ENCODE assay signal across 1 cellular context in genomic region chr10:123117644-123118409, GRCh38.
A peak's percentile ranks its signal among the peaks of the same experiment; 100 is the strongest.
TF ChIP-seq lines count a peak whose summit lies in the region.

No MANE protein-coding gene starts in this region.

TF ChIP-seq in WTC11, 78 proteins besides CTCF, POLR2A, EP300 and RAD21 (continued from another document):
- TF ChIP-seq, protein P1, sequence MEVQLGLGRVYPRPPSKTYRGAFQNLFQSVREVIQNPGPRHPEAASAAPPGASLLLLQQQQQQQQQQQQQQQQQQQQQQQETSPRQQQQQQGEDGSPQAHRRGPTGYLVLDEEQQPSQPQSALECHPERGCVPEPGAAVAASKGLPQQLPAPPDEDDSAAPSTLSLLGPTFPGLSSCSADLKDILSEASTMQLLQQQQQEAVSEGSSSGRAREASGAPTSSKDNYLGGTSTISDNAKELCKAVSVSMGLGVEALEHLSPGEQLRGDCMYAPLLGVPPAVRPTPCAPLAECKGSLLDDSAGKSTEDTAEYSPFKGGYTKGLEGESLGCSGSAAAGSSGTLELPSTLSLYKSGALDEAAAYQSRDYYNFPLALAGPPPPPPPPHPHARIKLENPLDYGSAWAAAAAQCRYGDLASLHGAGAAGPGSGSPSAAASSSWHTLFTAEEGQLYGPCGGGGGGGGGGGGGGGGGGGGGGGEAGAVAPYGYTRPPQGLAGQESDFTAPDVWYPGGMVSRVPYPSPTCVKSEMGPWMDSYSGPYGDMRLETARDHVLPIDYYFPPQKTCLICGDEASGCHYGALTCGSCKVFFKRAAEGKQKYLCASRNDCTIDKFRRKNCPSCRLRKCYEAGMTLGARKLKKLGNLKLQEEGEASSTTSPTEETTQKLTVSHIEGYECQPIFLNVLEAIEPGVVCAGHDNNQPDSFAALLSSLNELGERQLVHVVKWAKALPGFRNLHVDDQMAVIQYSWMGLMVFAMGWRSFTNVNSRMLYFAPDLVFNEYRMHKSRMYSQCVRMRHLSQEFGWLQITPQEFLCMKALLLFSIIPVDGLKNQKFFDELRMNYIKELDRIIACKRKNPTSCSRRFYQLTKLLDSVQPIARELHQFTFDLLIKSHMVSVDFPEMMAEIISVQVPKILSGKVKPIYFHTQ (CRISPR knock-in tag; IDR thresholded peaks at IDR 0.05) = no peak
- TF ChIP-seq ZNF121 (CRISPR knock-in tag; IDR thresholded peaks at IDR 0.05) (no peak), ZNF423 (CRISPR knock-in tag; IDR thresholded peaks at IDR 0.05) (peak; percentile 66; the same call in 1 of the 2 replicates), ETV6 (CRISPR knock-in tag; IDR thresholded peaks at IDR 0.05) (0 out of 2 replicates have a peak, but pooled peaks have one; percentile 21), ATF1 (CRISPR knock-in tag; IDR thresholded peaks at IDR 0.05) (no peak), RELA (CRISPR knock-in tag; IDR thresholded peaks at IDR 0.05; ENCODE audit: borderline replicate concordance) (no peak), FOXP1 (CRISPR knock-in tag; IDR thresholded peaks at IDR 0.05; ENCODE audit: borderline replicate concordance) (peak; percentile 38; the same call in 1 of the 2 replicates), NR1H2 (CRISPR knock-in tag; IDR thresholded peaks at IDR 0.05) (no peak), SP1 (CRISPR knock-in tag; conservative IDR thresholded peaks at IDR 0.05) (no peak), HMGA2 (CRISPR knock-in tag; IDR thresholded peaks at IDR 0.05) (no peak), HMGXB4 (CRISPR knock-in tag; IDR thresholded peaks at IDR 0.05) (no peak)
- TF ChIP-seq, protein P2, sequence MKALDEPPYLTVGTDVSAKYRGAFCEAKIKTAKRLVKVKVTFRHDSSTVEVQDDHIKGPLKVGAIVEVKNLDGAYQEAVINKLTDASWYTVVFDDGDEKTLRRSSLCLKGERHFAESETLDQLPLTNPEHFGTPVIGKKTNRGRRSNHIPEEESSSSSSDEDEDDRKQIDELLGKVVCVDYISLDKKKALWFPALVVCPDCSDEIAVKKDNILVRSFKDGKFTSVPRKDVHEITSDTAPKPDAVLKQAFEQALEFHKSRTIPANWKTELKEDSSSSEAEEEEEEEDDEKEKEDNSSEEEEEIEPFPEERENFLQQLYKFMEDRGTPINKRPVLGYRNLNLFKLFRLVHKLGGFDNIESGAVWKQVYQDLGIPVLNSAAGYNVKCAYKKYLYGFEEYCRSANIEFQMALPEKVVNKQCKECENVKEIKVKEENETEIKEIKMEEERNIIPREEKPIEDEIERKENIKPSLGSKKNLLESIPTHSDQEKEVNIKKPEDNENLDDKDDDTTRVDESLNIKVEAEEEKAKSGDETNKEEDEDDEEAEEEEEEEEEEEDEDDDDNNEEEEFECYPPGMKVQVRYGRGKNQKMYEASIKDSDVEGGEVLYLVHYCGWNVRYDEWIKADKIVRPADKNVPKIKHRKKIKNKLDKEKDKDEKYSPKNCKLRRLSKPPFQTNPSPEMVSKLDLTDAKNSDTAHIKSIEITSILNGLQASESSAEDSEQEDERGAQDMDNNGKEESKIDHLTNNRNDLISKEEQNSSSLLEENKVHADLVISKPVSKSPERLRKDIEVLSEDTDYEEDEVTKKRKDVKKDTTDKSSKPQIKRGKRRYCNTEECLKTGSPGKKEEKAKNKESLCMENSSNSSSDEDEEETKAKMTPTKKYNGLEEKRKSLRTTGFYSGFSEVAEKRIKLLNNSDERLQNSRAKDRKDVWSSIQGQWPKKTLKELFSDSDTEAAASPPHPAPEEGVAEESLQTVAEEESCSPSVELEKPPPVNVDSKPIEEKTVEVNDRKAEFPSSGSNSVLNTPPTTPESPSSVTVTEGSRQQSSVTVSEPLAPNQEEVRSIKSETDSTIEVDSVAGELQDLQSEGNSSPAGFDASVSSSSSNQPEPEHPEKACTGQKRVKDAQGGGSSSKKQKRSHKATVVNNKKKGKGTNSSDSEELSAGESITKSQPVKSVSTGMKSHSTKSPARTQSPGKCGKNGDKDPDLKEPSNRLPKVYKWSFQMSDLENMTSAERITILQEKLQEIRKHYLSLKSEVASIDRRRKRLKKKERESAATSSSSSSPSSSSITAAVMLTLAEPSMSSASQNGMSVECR (CRISPR knock-in tag; IDR thresholded peaks at IDR 0.05; ENCODE audit: borderline replicate concordance) = no peak
- TF ChIP-seq, protein P3, sequence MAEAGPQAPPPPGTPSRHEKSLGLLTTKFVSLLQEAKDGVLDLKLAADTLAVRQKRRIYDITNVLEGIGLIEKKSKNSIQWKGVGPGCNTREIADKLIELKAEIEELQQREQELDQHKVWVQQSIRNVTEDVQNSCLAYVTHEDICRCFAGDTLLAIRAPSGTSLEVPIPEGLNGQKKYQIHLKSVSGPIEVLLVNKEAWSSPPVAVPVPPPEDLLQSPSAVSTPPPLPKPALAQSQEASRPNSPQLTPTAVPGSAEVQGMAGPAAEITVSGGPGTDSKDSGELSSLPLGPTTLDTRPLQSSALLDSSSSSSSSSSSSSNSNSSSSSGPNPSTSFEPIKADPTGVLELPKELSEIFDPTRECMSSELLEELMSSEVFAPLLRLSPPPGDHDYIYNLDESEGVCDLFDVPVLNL (CRISPR knock-in tag; IDR thresholded peaks at IDR 0.05; ENCODE audit: borderline replicate concordance, low read depth) = no peak
- TF ChIP-seq, protein P4, sequence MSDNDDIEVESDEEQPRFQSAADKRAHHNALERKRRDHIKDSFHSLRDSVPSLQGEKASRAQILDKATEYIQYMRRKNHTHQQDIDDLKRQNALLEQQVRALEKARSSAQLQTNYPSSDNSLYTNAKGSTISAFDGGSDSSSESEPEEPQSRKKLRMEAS (CRISPR knock-in tag; IDR thresholded peaks at IDR 0.05) = peak; percentile 84
- TF ChIP-seq, protein P5, sequence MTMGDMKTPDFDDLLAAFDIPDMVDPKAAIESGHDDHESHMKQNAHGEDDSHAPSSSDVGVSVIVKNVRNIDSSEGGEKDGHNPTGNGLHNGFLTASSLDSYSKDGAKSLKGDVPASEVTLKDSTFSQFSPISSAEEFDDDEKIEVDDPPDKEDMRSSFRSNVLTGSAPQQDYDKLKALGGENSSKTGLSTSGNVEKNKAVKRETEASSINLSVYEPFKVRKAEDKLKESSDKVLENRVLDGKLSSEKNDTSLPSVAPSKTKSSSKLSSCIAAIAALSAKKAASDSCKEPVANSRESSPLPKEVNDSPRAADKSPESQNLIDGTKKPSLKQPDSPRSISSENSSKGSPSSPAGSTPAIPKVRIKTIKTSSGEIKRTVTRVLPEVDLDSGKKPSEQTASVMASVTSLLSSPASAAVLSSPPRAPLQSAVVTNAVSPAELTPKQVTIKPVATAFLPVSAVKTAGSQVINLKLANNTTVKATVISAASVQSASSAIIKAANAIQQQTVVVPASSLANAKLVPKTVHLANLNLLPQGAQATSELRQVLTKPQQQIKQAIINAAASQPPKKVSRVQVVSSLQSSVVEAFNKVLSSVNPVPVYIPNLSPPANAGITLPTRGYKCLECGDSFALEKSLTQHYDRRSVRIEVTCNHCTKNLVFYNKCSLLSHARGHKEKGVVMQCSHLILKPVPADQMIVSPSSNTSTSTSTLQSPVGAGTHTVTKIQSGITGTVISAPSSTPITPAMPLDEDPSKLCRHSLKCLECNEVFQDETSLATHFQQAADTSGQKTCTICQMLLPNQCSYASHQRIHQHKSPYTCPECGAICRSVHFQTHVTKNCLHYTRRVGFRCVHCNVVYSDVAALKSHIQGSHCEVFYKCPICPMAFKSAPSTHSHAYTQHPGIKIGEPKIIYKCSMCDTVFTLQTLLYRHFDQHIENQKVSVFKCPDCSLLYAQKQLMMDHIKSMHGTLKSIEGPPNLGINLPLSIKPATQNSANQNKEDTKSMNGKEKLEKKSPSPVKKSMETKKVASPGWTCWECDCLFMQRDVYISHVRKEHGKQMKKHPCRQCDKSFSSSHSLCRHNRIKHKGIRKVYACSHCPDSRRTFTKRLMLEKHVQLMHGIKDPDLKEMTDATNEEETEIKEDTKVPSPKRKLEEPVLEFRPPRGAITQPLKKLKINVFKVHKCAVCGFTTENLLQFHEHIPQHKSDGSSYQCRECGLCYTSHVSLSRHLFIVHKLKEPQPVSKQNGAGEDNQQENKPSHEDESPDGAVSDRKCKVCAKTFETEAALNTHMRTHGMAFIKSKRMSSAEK (CRISPR knock-in tag; IDR thresholded peaks at IDR 0.05; ENCODE audit: borderline replicate concordance) = no peak
